9 cellular contexts compared by ENCODE assay signal in genomic region chr12:91326043-91327027, GRCh38.
A peak's percentile ranks its signal among the peaks of the same experiment; 100 is the strongest.
DNase-seq lines count a peak whose midpoint lies in the region; ATAC-seq and TF ChIP-seq lines count a peak whose summit lies in the region.
"Had no signal": no experiment of that assay in that cellular context is flagged by ENCODE, and none has a peak within 500 bp of the region (broad histone marks: within the 10 kb centered on the region; RNA-seq: fewer than 3 reads in every experiment).

No MANE protein-coding gene starts in this region.

- peak overlapping the region; percentile 20 for H3K4me3 ChIP-seq in fibroblast of mammary gland (ENCODE audit: control insufficient read depth, low read depth, low read length)
- H3K4me3 ChIP-seq: BLaER1 had no signal

- peaks cover 4% of the 10 kb centered on the region for H3K27me3 Mint-ChIP-seq in activated CD4-positive, alpha-beta memory T cell treated with anti-CD3 and anti-CD28 coated beads, Interleukin-2, amount 10 ng/mL, durations not matched to agents 7 days and 5 days
- no peaks in the 10 kb centered on the region for H3K27me3 Mint-ChIP-seq in neural crest cell (ENCODE audit: low read depth)

- CTCF ChIA-PET in activated CD4-positive, alpha-beta memory T cell treated with anti-CD3 and anti-CD28 coated beads, Interleukin-2, amount 10 ng/mL, durations not matched to agents 7 days and 5 days (lab: Charles Lee) = interaction anchor here (1.0 to 2.3 kb wide), 4 partner anchors 10 to 359 kb away, joined by 3 to 15 read pairs (median 5); no protein-coding TSS in a partner anchor

- peak; percentile 87 for TF ChIP-seq CTCF in fibroblast of mammary gland (conservative IDR thresholded peaks at IDR 0.05; ENCODE audit: control insufficient read depth, insufficient read depth, low read depth, low read length)
- peak; percentile 83 for TF ChIP-seq CTCF in neural crest cell (conservative IDR thresholded peaks at IDR 0.05)

- DNase-seq in DMS 273 (lab: John Stamatoyannopoulos, UW; ENCODE audit: unreplicated experiment) (peak; percentile 74), DMS 273 treated with DMSO at 0.1 percent for 48 hours (lab: John Stamatoyannopoulos, UW) (no peak), NAMALWA (ENCODE audit: low spot score) (peak; percentile 82), fibroblast of mammary gland (ENCODE audit: low read depth) (peak; percentile 76), neural crest cell (ENCODE audit: low read depth, low spot score) (peak; percentile 66)
- DNase-seq in activated CD4-positive, alpha-beta memory T cell treated with anti-CD3 and anti-CD28 coated beads, Interleukin-2, amount 10 ng/mL, durations not matched to agents 7 days and 5 days = peak; percentile 20

- no peak overlapping the region for H3K4me3 Mint-ChIP-seq in activated CD4-positive, alpha-beta memory T cell treated with anti-CD3 and anti-CD28 coated beads, Interleukin-2, amount 10 ng/mL, durations not matched to agents 7 days and 5 days
- no peak overlapping the region for H3K4me3 Mint-ChIP-seq in neural crest cell

- no peak overlapping the region for H3K27ac Mint-ChIP-seq in activated CD4-positive, alpha-beta memory T cell treated with anti-CD3 and anti-CD28 coated beads, Interleukin-2, amount 10 ng/mL, durations not matched to agents 7 days and 5 days
- H3K27ac Mint-ChIP-seq in neural crest cell (ENCODE audit: unreplicated experiment) = no peak overlapping the region

- H3K4me1 Mint-ChIP-seq in activated CD4-positive, alpha-beta memory T cell treated with anti-CD3 and anti-CD28 coated beads, Interleukin-2, amount 10 ng/mL, durations not matched to agents 7 days and 5 days = no peaks in the 10 kb centered on the region
- H3K4me1 Mint-ChIP-seq in neural crest cell = peaks cover 6% of the 10 kb centered on the region

- H3K9me3 Mint-ChIP-seq in activated CD4-positive, alpha-beta memory T cell treated with anti-CD3 and anti-CD28 coated beads, Interleukin-2, amount 10 ng/mL, durations not matched to agents 7 days and 5 days = no peaks in the 10 kb centered on the region
- H3K9me3 Mint-ChIP-seq in neural crest cell = no peaks in the 10 kb centered on the region

- POLR2A ChIA-PET in activated CD4-positive, alpha-beta memory T cell treated with anti-CD3 and anti-CD28 coated beads, Interleukin-2, amount 10 ng/mL, durations not matched to agents 7 days and 5 days (lab: Charles Lee) = no interaction called here

- ATAC-seq in GM21717 (IDR thresholded peaks at IDR 0.05; ENCODE audit: unreplicated experiment) (peak; percentile 67), HG03442 (IDR thresholded peaks at IDR 0.05; ENCODE audit: unreplicated experiment) (no peak)

- H3K36me3 Mint-ChIP-seq in activated CD4-positive, alpha-beta memory T cell treated with anti-CD3 and anti-CD28 coated beads, Interleukin-2, amount 10 ng/mL, durations not matched to agents 7 days and 5 days (ENCODE audit: low read depth) = no peaks in the 10 kb centered on the region
- H3K36me3 Mint-ChIP-seq in neural crest cell (ENCODE audit: low read depth) = no peaks in the 10 kb centered on the region
